Comparison of ENCODE assay signal across 34 cellular contexts in genomic region chr2:62745891-62746481, GRCh38.
"Had no signal": no experiment of that assay in that cellular context is flagged by ENCODE, and none has a peak within 500 bp of the region (broad histone marks: within the 10 kb centered on the region; RNA-seq: fewer than 3 reads in every experiment).

No MANE protein-coding gene starts in this region.

- H3K27ac Mint-ChIP-seq: activated CD4-positive, alpha-beta T cell treated with anti-CD3 and anti-CD28 coated beads for 36 hours; activated CD4-positive, alpha-beta T cell treated with anti-CD3 and anti-CD28 coated beads, Interleukin-2, amount 10 ng/mL, durations not matched to agents 7 days and 5 days; activated CD8-positive, alpha-beta T cell treated with anti-CD3 and anti-CD28 coated beads, Interleukin-2, amount 10 ng/mL, durations not matched to agents 7 days and 5 days; activated naive CD4-positive, alpha-beta T cell treated with anti-CD3 and anti-CD28 coated beads, Interleukin-2, amount 50 U/mL, for 24 hours; activated naive CD8-positive, alpha-beta T cell treated with anti-CD3 and anti-CD28 coated beads, Interleukin-2, amount 10 ng/mL, durations not matched to agents 7 days and 5 days; activated T-cell treated with anti-CD3 and anti-CD28 coated beads, Interleukin-2, amount 50 U/mL, for 24 hours; activated T-helper 2 cell treated with anti-CD3 and anti-CD28 coated beads, Interferon-gamma antibody, Interleukin-2, Interleukin-4, amounts not matched to agents 10 μg/mL and 5 μg/mL and 100 μg/mL, durations not matched to agents 14 hours and 24 hours and 36 hours had no signal

- DNase-seq: activated CD4-positive, alpha-beta T cell treated with anti-CD3 and anti-CD28 coated beads for 36 hours; activated CD4-positive, alpha-beta T cell treated with anti-CD3 and anti-CD28 coated beads, Interleukin-2, amount 10 ng/mL, durations not matched to agents 7 days and 5 days; activated CD4-positive, alpha-beta T cell treated with anti-CD3 and anti-CD28 coated beads, Interleukin-2, amount 50 U/mL, for 48 hours; activated CD8-positive, alpha-beta T cell treated with anti-CD3 and anti-CD28 coated beads, Interleukin-2, amount 10 ng/mL, durations not matched to agents 7 days and 5 days; activated gamma-delta T cell; activated naive CD4-positive, alpha-beta T cell treated with Interleukin-2 at 50 U/mL for 16 hours; activated naive CD8-positive, alpha-beta T cell treated with anti-CD3 and anti-CD28 coated beads, Interleukin-2, amount 10 ng/mL, durations not matched to agents 7 days and 5 days; activated T-cell treated with anti-CD3 and anti-CD28 coated beads, Interleukin-2, amount 50 U/mL, for 24 hours; amygdala; Karpas-422; MG63; NCI-H1048; NCI-H1105 treated with DMSO at 0.1 percent for 48 hours; NCI-H1436 treated with DMSO at 0.1 percent for 48 hours; NCI-H1694 treated with DMSO at 0.1 percent for 48 hours; NCI-H2029 treated with DMSO at 0.1 percent for 48 hours; NCI-H2107; NCI-H2171 treated with DMSO at 0.1 percent for 48 hours; NCI-H2227 treated with DMSO at 0.1 percent for 48 hours; NCI-H446; NCI-H510A treated with DMSO at 0.1 percent for 48 hours; NCI-H526 treated with DMSO at 0.1 percent for 48 hours; NCI-H774; SHP77; SJCRH30; T1000 had no signal

- H3K36me3 ChIP-seq: ascending aorta, cardiac muscle cell, SJCRH30 had no signal

- H3K4me1 ChIP-seq: ascending aorta, SJCRH30 had no signal

- H3K4me3 Mint-ChIP-seq: activated CD4-positive, alpha-beta T cell treated with anti-CD3 and anti-CD28 coated beads for 36 hours; activated CD4-positive, alpha-beta T cell treated with anti-CD3 and anti-CD28 coated beads, Interleukin-2, amount 10 ng/mL, durations not matched to agents 7 days and 5 days; activated CD8-positive, alpha-beta T cell treated with anti-CD3 and anti-CD28 coated beads, Interleukin-2, amount 10 ng/mL, durations not matched to agents 7 days and 5 days; activated naive CD4-positive, alpha-beta T cell treated with anti-CD3 and anti-CD28 coated beads, Interleukin-2, amount 50 U/mL, for 24 hours; activated naive CD8-positive, alpha-beta T cell treated with anti-CD3 and anti-CD28 coated beads, Interleukin-2, amount 10 ng/mL, durations not matched to agents 7 days and 5 days; activated T-cell treated with anti-CD3 and anti-CD28 coated beads, Interleukin-2, amount 50 U/mL, for 24 hours; central memory CD8-positive, alpha-beta T cell had no signal

- H3K4me3 ChIP-seq: ascending aorta, cardiac muscle cell, MG63, SJCRH30, SK-N-MC had no signal

- ATAC-seq: activated CD4-positive, alpha-beta T cell treated with anti-CD3 and anti-CD28 coated beads for 36 hours; activated CD4-positive, CD25-positive, alpha-beta regulatory T cell treated with anti-CD3 and anti-CD28 coated beads, Interleukin-2, amount 50 U/mL, for 24 hours; activated CD8-positive, alpha-beta T cell treated with anti-CD3 and anti-CD28 coated beads, Interleukin-2, amount 10 ng/mL, durations not matched to agents 7 days and 5 days; Panc1 had no signal

- H3K27me3 ChIP-seq: ascending aorta, cardiac muscle cell, MG63, SJCRH30 had no signal

- H3K9me3 Mint-ChIP-seq: activated naive CD4-positive, alpha-beta T cell treated with anti-CD3 and anti-CD28 coated beads, Interleukin-2, amount 50 U/mL, for 24 hours; central memory CD8-positive, alpha-beta T cell had no signal

- H3K27ac ChIP-seq: ascending aorta, cardiac muscle cell, SJCRH30, SK-N-MC had no signal

- H3K4me1 Mint-ChIP-seq: activated CD4-positive, alpha-beta T cell treated with anti-CD3 and anti-CD28 coated beads, Interleukin-2, amount 10 ng/mL, durations not matched to agents 7 days and 5 days; activated naive CD8-positive, alpha-beta T cell treated with anti-CD3 and anti-CD28 coated beads, Interleukin-2, amount 10 ng/mL, durations not matched to agents 7 days and 5 days had no signal
